In the genomic region with DNA sequence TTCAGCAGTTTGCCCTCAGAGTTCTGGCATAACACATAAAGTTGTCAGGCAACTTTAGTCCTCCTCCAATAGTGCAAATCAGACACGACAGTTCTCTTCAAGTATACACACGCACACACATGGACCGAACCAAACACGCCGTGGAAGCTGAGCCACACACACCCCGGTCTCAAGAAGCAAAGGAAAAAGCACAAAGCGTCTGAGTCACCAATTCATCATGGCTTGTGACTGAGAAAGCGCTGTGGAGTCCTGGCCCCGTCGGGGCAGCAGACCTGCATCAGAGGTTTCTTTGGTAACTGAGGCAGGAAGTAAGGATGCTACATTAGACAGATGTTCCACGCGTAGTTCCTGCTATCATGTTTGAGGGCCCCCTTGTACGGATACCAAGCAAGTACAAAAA, we compare ENCODE assay signal across 9 cellular contexts.
DNase-seq lines count a peak whose midpoint lies in the region; ATAC-seq and TF ChIP-seq lines count a peak whose summit lies in the region.
"Had no signal": no experiment of that assay in that cellular context is flagged by ENCODE, and none has a peak within 500 bp of the region (broad histone marks: within the 10 kb centered on the region; RNA-seq: fewer than 3 reads in every experiment).

No MANE protein-coding gene starts in this region.

- peak; percentile 31; the same call in 1 of the 2 replicates for TF ChIP-seq RAD21 in IMR-90 (IDR thresholded peaks at IDR 0.05; ENCODE audit: low read length)

- peaks cover 92% of the 10 kb centered on the region for H3K4me1 Mint-ChIP-seq in chondrocyte (ENCODE audit: low read depth)
- H3K4me1 Mint-ChIP-seq in naive thymus-derived CD4-positive, alpha-beta T cell, result peaks cover 0 to 11% (median 4%) of the 10 kb centered on the region in 7 donors
- H3K4me1 Mint-ChIP-seq in stimulated activated memory B cell treated with anti-CD40 and anti-IgM and Interleukin-4, amounts not matched to agents 10 μg/mL and 1 μg/mL and 100 μg/mL, for 72 hours, result no peaks in the 10 kb centered on the region

- H3K9ac ChIP-seq in IMR-90 (ENCODE audit: low read depth, low read length), result no peak overlapping the region

- peaks cover 29% of the 10 kb centered on the region for H3K36me3 Mint-ChIP-seq in chondrocyte (ENCODE audit: low read depth)
- H3K36me3 Mint-ChIP-seq in naive thymus-derived CD4-positive, alpha-beta T cell, result peaks cover 4 to 33% (median 15%) of the 10 kb centered on the region in 5 donors
- H3K36me3 Mint-ChIP-seq in stimulated activated memory B cell treated with anti-CD40 and anti-IgM and Interleukin-4, amounts not matched to agents 10 μg/mL and 1 μg/mL and 100 μg/mL, for 72 hours, result peaks cover 47% of the 10 kb centered on the region

- TF ChIP-seq CTCF in AG09309 (IDR thresholded peaks at IDR 0.05; ENCODE audit: control insufficient read depth, insufficient read depth, low read depth, low read length, missing control alignments) (no peak), IMR-90 (conservative IDR thresholded peaks at IDR 0.05; ENCODE audit: low read depth, low read length) (no peak), chondrocyte (IDR thresholded peaks at IDR 0.05) (no peak)

- H3K27me3 Mint-ChIP-seq in chondrocyte (ENCODE audit: low read depth), result no peaks in the 10 kb centered on the region
- no peaks in the 10 kb centered on the region for H3K27me3 Mint-ChIP-seq in naive thymus-derived CD4-positive, alpha-beta T cell
- no peaks in the 10 kb centered on the region for H3K27me3 Mint-ChIP-seq in stimulated activated memory B cell treated with anti-CD40 and anti-IgM and Interleukin-4, amounts not matched to agents 10 μg/mL and 1 μg/mL and 100 μg/mL, for 72 hours
- H3K27me3 Mint-ChIP-seq: activated naive CD8-positive, alpha-beta T cell treated with anti-CD3 and anti-CD28 coated beads, Interleukin-2, amount 10 ng/mL, durations not matched to agents 7 days and 5 days had no signal

- no peak overlapping the region; the same call in 1 of the 2 replicates for H3K14ac ChIP-seq in IMR-90 (replicated peaks; ENCODE audit: low read depth, low read length)

- H3K27ac ChIP-seq in IMR-90 (ENCODE audit: insufficient read depth, low read length), result peak overlapping the region; percentile 5; the same call in 1 of the 2 replicates
- no peak overlapping the region for H3K27ac ChIP-seq in naive thymus-derived CD4-positive, alpha-beta T cell (ENCODE audit: low read depth, low read length)

- intact Hi-C loops in IMR-90 (cut with micrococcal nuclease), result no loop called here
- intact Hi-C loops in naive thymus-derived CD4-positive, alpha-beta T cell (cut with micrococcal nuclease), result no loop called here

- H2AFZ ChIP-seq in IMR-90 (replicated peaks; ENCODE audit: low read length, poor library complexity), result no peak overlapping the region

- H3K4me3 ChIP-seq in AG09309 (ENCODE audit: control insufficient read depth, low read depth, low read length), result no peak overlapping the region
- H3K4me3 ChIP-seq in IMR-90 (ENCODE audit: insufficient read depth, low read depth, low read length), result no peak overlapping the region
- no peak overlapping the region for H3K4me3 ChIP-seq in naive thymus-derived CD4-positive, alpha-beta T cell (ENCODE audit: low read length)

- H4K20me1 ChIP-seq in IMR-90 (ENCODE audit: insufficient read depth, low read length), result peaks cover 76% of the 10 kb centered on the region

- H3K9me3 ChIP-seq in IMR-90 (ENCODE audit: control insufficient read depth, insufficient read depth, low read length), result no peaks in the 10 kb centered on the region
- no peaks in the 10 kb centered on the region for H3K9me3 ChIP-seq in naive thymus-derived CD4-positive, alpha-beta T cell (ENCODE audit: control insufficient read depth in 2 of 3, low read length in 3 of 3)

- H3K79me1 ChIP-seq in IMR-90 (ENCODE audit: low read depth in 1 of 2, low read length in 2 of 2), result peaks cover 46 to 98% of the 10 kb centered on the region in 2 experiments

- peaks cover 34% of the 10 kb centered on the region for H3K4me1 ChIP-seq in IMR-90 (ENCODE audit: control insufficient read depth, insufficient read depth, low read length)
- no peaks in the 10 kb centered on the region for H3K4me1 ChIP-seq in naive thymus-derived CD4-positive, alpha-beta T cell (ENCODE audit: control insufficient read depth in 2 of 2, insufficient read depth in 2 of 2, low read length in 2 of 2)

- H3K9me3 Mint-ChIP-seq in chondrocyte (ENCODE audit: low read depth), result no peaks in the 10 kb centered on the region
- H3K9me3 Mint-ChIP-seq in naive thymus-derived CD4-positive, alpha-beta T cell, result no peaks in the 10 kb centered on the region
- H3K9me3 Mint-ChIP-seq in stimulated activated memory B cell treated with anti-CD40 and anti-IgM and Interleukin-4, amounts not matched to agents 10 μg/mL and 1 μg/mL and 100 μg/mL, for 72 hours, result no peaks in the 10 kb centered on the region
- H3K9me3 Mint-ChIP-seq: activated naive CD8-positive, alpha-beta T cell treated with anti-CD3 and anti-CD28 coated beads, Interleukin-2, amount 10 ng/mL, durations not matched to agents 7 days and 5 days had no signal

- no peaks in the 10 kb centered on the region for H3K27me3 ChIP-seq in IMR-90 (ENCODE audit: control insufficient read depth, insufficient read depth, low read length)
- no peaks in the 10 kb centered on the region for H3K27me3 ChIP-seq in naive thymus-derived CD4-positive, alpha-beta T cell (ENCODE audit: control insufficient read depth in 2 of 2, insufficient read depth in 2 of 2, low read length in 2 of 2)

- H2AK9ac ChIP-seq in IMR-90 (replicated peaks; ENCODE audit: low read depth, low read length, poor library complexity), result no peak overlapping the region

- CTCF ChIA-PET in IMR-90 (lab: Yijun Ruan, JAX), result interaction anchor here (0.6 kb wide), 1 partner anchor 114 kb away, joined by 3 read pairs; no protein-coding TSS in a partner anchor
- CTCF ChIA-PET in naive thymus-derived CD4-positive, alpha-beta T cell (lab: Charles Lee), result no interaction called here

- POLR2A ChIA-PET in IMR-90 (lab: Charles Lee; ENCODE audit: unreplicated experiment), result interaction anchor here (0.6 kb wide), 1 partner anchor 1832 kb away, joined by 12 read pairs; no protein-coding TSS in a partner anchor
- POLR2A ChIA-PET in naive thymus-derived CD4-positive, alpha-beta T cell (lab: Charles Lee), result no interaction called here

- WGBS in IMR-90 (ENCODE audit: extremely low coverage in 2 of 2, insufficient read length in 1 of 2), 2 experiments, result 50% methylated on average over 2 of the region's 13 CpGs; no CpG with 5 or more reads in 1 of the 2 experiments

- peak overlapping the region; percentile 49; the same call in 1 of the 2 replicates for H3K18ac ChIP-seq in IMR-90 (ENCODE audit: low read depth, low read length)

- H2BK15ac ChIP-seq in IMR-90 (ENCODE audit: low read depth, low read length), result no peak overlapping the region

- H3K9me1 ChIP-seq in IMR-90 (ENCODE audit: insufficient read depth, low read length), result peaks cover 50% of the 10 kb centered on the region

- H2AK5ac ChIP-seq in IMR-90 (ENCODE audit: low read depth, low read length), result no peak overlapping the region

- DNase-seq in AG09309 (ENCODE audit: low read depth) (peak; percentile 57), IMR-90 (peak; percentile 90), chondrocyte (ENCODE audit: low spot score) (no peak), NCI-H128 (lab: John Stamatoyannopoulos, UW; ENCODE audit: unreplicated experiment) (no peak), NCI-H1694 (lab: John Stamatoyannopoulos, UW) (no peak)
- no peak for DNase-seq in naive thymus-derived CD4-positive, alpha-beta T cell
- DNase-seq: activated naive CD8-positive, alpha-beta T cell treated with anti-CD3 and anti-CD28 coated beads, Interleukin-2, amount 10 ng/mL, durations not matched to agents 7 days and 5 days had no signal

- BruUV-seq in IMR-90 (replicated peaks; lab: Mats Ljungman, UMichigan), result no TSS peak

- peak overlapping the region; percentile 48 for H3K23ac ChIP-seq in IMR-90 (ENCODE audit: low read depth, low read length)

- dilution Hi-C loops in IMR-90 (cut with HindIII; ENCODE audit: low sequenced_read_pairs, unreplicated experiment), result no loop called here

- H4K5ac ChIP-seq in IMR-90 (ENCODE audit: low read depth, low read length), result no peak overlapping the region

- peak overlapping the region; percentile 68 for H2BK5ac ChIP-seq in IMR-90 (ENCODE audit: low read depth, low read length, poor library complexity, severe bottlenecking)

- peak overlapping the region; percentile 99 for H3K27ac Mint-ChIP-seq in chondrocyte (ENCODE audit: unreplicated experiment)
- H3K27ac Mint-ChIP-seq in naive thymus-derived CD4-positive, alpha-beta T cell, result peak overlapping the region in 6 of 9 donors; percentile 41 to 80 (median 68)
- no peak overlapping the region for H3K27ac Mint-ChIP-seq in stimulated activated memory B cell treated with anti-CD40 and anti-IgM and Interleukin-4, amounts not matched to agents 10 μg/mL and 1 μg/mL and 100 μg/mL, for 72 hours
- H3K27ac Mint-ChIP-seq: activated naive CD8-positive, alpha-beta T cell treated with anti-CD3 and anti-CD28 coated beads, Interleukin-2, amount 10 ng/mL, durations not matched to agents 7 days and 5 days had no signal

- in situ Hi-C loops in IMR-90 (cut with MboI; ENCODE audit: low sequenced_read_pairs), result no loop called here

- 0 out of 2 replicates have a peak overlapping the region, but pooled peaks have one; percentile 28 for H2BK20ac ChIP-seq in IMR-90 (ENCODE audit: low read depth, low read length)

- ATAC-seq in IMR-90 (ENCODE audit: low read depth) (peak; percentile 34), GM19324 (IDR thresholded peaks at IDR 0.05; ENCODE audit: low FRiP score, unreplicated experiment) (no peak)
- no peak for ATAC-seq in naive thymus-derived CD4-positive, alpha-beta T cell
- ATAC-seq in stimulated activated memory B cell treated with anti-CD40 and anti-IgM and Interleukin-4, amounts not matched to agents 10 μg/mL and 1 μg/mL and 100 μg/mL, for 72 hours, result no peak

- H3K4me2 ChIP-seq in IMR-90 (ENCODE audit: low read depth, low read length), result no peak overlapping the region

- H4K91ac ChIP-seq in IMR-90 (ENCODE audit: insufficient read depth, low read depth, low read length), result peak overlapping the region; percentile 41

- H2BK120ac ChIP-seq in IMR-90 (ENCODE audit: low read depth, low read length), result peak overlapping the region; percentile 35

- H3K4me3 Mint-ChIP-seq in chondrocyte (ENCODE audit: unreplicated experiment), result peak overlapping the region; percentile 48
- H3K4me3 Mint-ChIP-seq in naive thymus-derived CD4-positive, alpha-beta T cell, result no peak overlapping the region
- H3K4me3 Mint-ChIP-seq in stimulated activated memory B cell treated with anti-CD40 and anti-IgM and Interleukin-4, amounts not matched to agents 10 μg/mL and 1 μg/mL and 100 μg/mL, for 72 hours, result no peak overlapping the region
- H3K4me3 Mint-ChIP-seq: activated naive CD8-positive, alpha-beta T cell treated with anti-CD3 and anti-CD28 coated beads, Interleukin-2, amount 10 ng/mL, durations not matched to agents 7 days and 5 days had no signal

- peak overlapping the region in 1 of 2 experiments; percentile 50; a peak in 2 of 4 replicates for H4K8ac ChIP-seq in IMR-90 (ENCODE audit: low read depth in 2 of 2, low read length in 2 of 2)

- H3K56ac ChIP-seq in IMR-90 (ENCODE audit: extremely low read depth, insufficient read depth, low read length), result no peak overlapping the region

- H3K4ac ChIP-seq in IMR-90 (ENCODE audit: low read depth, low read length), result peak overlapping the region; percentile 66; the same call in 1 of the 2 replicates

- TF ChIP-seq POLR2A in IMR-90 (IDR thresholded peaks at IDR 0.05; ENCODE audit: low read depth, low read length), result no peak

- peaks cover 61% of the 10 kb centered on the region for H3K36me3 ChIP-seq in IMR-90 (ENCODE audit: control insufficient read depth, insufficient read depth, low read length)
- peaks cover 0 to 88% (median 6%) of the 10 kb centered on the region in 3 experiments for H3K36me3 ChIP-seq in naive thymus-derived CD4-positive, alpha-beta T cell (ENCODE audit: control insufficient read depth in 2 of 3, insufficient read depth in 3 of 3, low read length in 3 of 3)

Comparison
In these comparisons a context has a peak if more than half of its experiments do, and no peak if none do; other contexts are left out.
1. DNase-seq: peak in AG09309 (single experiment) and IMR-90 (single experiment); none in chondrocyte (single experiment), naive thymus-derived CD4-positive, alpha-beta T cell (0 of 9), NCI-H128 (single experiment) and NCI-H1694 (single experiment).